In genomic region chr12:112450725-112451124, GRCh38 we compare ENCODE assay signal across 26 cellular contexts. TPM values are rescaled to one million over a fixed set of nuclear protein-coding genes. Genes with fewer than 3 reads are reported as not detected.
DNase-seq lines count a peak whose midpoint lies in the region; ATAC-seq and TF ChIP-seq lines count a peak whose summit lies in the region.
"Had no signal": no experiment of that assay in that cellular context is flagged by ENCODE, and none has a peak within 500 bp of the region (broad histone marks: within the 10 kb centered on the region; RNA-seq: fewer than 3 reads in every experiment).

No MANE protein-coding gene starts in this region.

- no peaks in the 10 kb centered on the region for H3K27me3 ChIP-seq in dorsolateral prefrontal cortex
- H3K27me3 ChIP-seq in neural cell (ENCODE audit: insufficient read depth, low read depth, low read length): no peaks in the 10 kb centered on the region
- H3K27me3 ChIP-seq: brain microvascular endothelial cell, sigmoid colon, stomach had no signal

- H3K27ac ChIP-seq in dorsolateral prefrontal cortex: peak overlapping the region in 26 of 59 donors; percentile 0 to 66 (median 34)
- no peak overlapping the region for H3K27ac ChIP-seq in neural cell (ENCODE audit: low read length)
- H3K27ac ChIP-seq: brain microvascular endothelial cell, coronary artery, RWPE1, sigmoid colon, stomach had no signal

- no peaks in the 10 kb centered on the region for H3F3A ChIP-seq in neural cell (ENCODE audit: insufficient read depth, low read length, poor library complexity, severe bottlenecking)

- peak; percentile 23 for DNase-seq in DMS53 (lab: John Stamatoyannopoulos, UW)
- DNase-seq in DMS53 treated with DMSO at 0.1 percent for 48 hours (lab: John Stamatoyannopoulos, UW; ENCODE audit: unreplicated experiment): no peak
- peak; percentile 19 for DNase-seq in NAMALWA (ENCODE audit: low spot score)
- DNase-seq in dorsolateral prefrontal cortex: peak in 1 of 10 donors; percentile 12
- DNase-seq in NCI-H524 (lab: John Stamatoyannopoulos, UW): no peak
- DNase-seq: 8988T; activated CD4-positive, alpha-beta memory T cell treated with anti-CD3 and anti-CD28 coated beads, Interleukin-2, amount 10 ng/mL, durations not matched to agents 7 days and 5 days; activated gamma-delta T cell; brain microvascular endothelial cell; Caco-2; EL; HCEC 1CT; KG1; left cardiac atrium; NK-92 treated with Interleukin-12 subunit alpha and Interleukin-12 subunit beta, amount 100 ng/mL, for 24 hours; posterior cingulate gyrus; sigmoid colon; stimulated activated CD4-positive, alpha-beta T cell treated with anti-CD3 and anti-CD28 coated beads, Interleukin-15, amount 100 ng/mL, for 24 hours; stomach; T1000; trophoblast cell had no signal

- intact Hi-C loops in dorsolateral prefrontal cortex (cut with DNase I): loop anchor here (5.0 to 10.0 kb wide), 2 partner anchors 582 to 594 kb away; no protein-coding TSS in a partner anchor

- H3K4me3 ChIP-seq in dorsolateral prefrontal cortex (no peak overlapping the region), neural cell (ENCODE audit: low read length) (no peak overlapping the region)
- H3K4me3 ChIP-seq: coronary artery, sigmoid colon, stomach had no signal

- H2AFZ ChIP-seq in neural cell (ENCODE audit: low read depth, low read length): no peak overlapping the region

- peak; percentile 91 for TF ChIP-seq RAD21 in neural cell (conservative IDR thresholded peaks at IDR 0.05)

- no peak overlapping the region for H3K4me2 ChIP-seq in neural cell (ENCODE audit: low read length)

- no peaks in the 10 kb centered on the region for H3K9me2 ChIP-seq in neural cell (ENCODE audit: insufficient read depth, low read length)

- no peaks in the 10 kb centered on the region for H3K9me3 ChIP-seq in neural cell (ENCODE audit: low read length)
- H3K9me3 ChIP-seq: Caco-2, sigmoid colon, stomach had no signal

- no peaks in the 10 kb centered on the region for H3K36me3 ChIP-seq in neural cell (ENCODE audit: insufficient read depth, low read length)

- no peak overlapping the region for H3K9ac ChIP-seq in neural cell (ENCODE audit: low read length)

- H3K79me2 ChIP-seq in neural cell (replicated peaks; ENCODE audit: insufficient read depth, low read length): no peaks in the 10 kb centered on the region

- ATAC-seq in HG03565 (IDR thresholded peaks at IDR 0.05; ENCODE audit: unreplicated experiment): no peak
- no peak for ATAC-seq in GM18861 (IDR thresholded peaks at IDR 0.05; ENCODE audit: unreplicated experiment)
- ATAC-seq: left cardiac atrium had no signal

- no peak for TF ChIP-seq EP300 in neural cell (conservative IDR thresholded peaks at IDR 0.05; ENCODE audit: poor library complexity, severe bottlenecking)

- TF ChIP-seq CTCF in dorsolateral prefrontal cortex (IDR thresholded peaks at IDR 0.05 in 54 of 56, conservative IDR thresholded peaks at IDR 0.05 in 2 of 56; ENCODE audit: low read depth in 1 of 56, partially characterized antibody in 56 of 56) (peak in 54 of 56 donors; percentile 31 to 75 (median 55)), neural cell (IDR thresholded peaks at IDR 0.05; ENCODE audit: poor library complexity, severe bottlenecking) (peak; percentile 82)

- H4K20me1 ChIP-seq in neural cell (ENCODE audit: insufficient read depth): no peaks in the 10 kb centered on the region

TF ChIP-seq in neural cell, 6 proteins besides CTCF, POLR2A, EP300 and RAD21:
- TF ChIP-seq EZH2 (IDR thresholded peaks at IDR 0.05; ENCODE audit: borderline replicate concordance, insufficient read depth, low read length, poor library complexity, severe bottlenecking) (no peak), POLR2AphosphoS5 (IDR thresholded peaks at IDR 0.05) (no peak), SMC3 (conservative IDR thresholded peaks at IDR 0.05; ENCODE audit: poor library complexity) (peak; percentile 88), TAF1 (IDR thresholded peaks at IDR 0.05; ENCODE audit: low read depth) (no peak), MXI1 (conservative IDR thresholded peaks at IDR 0.05; ENCODE audit: poor library complexity, severe bottlenecking) (no peak)
- TF ChIP-seq, protein P1, sequence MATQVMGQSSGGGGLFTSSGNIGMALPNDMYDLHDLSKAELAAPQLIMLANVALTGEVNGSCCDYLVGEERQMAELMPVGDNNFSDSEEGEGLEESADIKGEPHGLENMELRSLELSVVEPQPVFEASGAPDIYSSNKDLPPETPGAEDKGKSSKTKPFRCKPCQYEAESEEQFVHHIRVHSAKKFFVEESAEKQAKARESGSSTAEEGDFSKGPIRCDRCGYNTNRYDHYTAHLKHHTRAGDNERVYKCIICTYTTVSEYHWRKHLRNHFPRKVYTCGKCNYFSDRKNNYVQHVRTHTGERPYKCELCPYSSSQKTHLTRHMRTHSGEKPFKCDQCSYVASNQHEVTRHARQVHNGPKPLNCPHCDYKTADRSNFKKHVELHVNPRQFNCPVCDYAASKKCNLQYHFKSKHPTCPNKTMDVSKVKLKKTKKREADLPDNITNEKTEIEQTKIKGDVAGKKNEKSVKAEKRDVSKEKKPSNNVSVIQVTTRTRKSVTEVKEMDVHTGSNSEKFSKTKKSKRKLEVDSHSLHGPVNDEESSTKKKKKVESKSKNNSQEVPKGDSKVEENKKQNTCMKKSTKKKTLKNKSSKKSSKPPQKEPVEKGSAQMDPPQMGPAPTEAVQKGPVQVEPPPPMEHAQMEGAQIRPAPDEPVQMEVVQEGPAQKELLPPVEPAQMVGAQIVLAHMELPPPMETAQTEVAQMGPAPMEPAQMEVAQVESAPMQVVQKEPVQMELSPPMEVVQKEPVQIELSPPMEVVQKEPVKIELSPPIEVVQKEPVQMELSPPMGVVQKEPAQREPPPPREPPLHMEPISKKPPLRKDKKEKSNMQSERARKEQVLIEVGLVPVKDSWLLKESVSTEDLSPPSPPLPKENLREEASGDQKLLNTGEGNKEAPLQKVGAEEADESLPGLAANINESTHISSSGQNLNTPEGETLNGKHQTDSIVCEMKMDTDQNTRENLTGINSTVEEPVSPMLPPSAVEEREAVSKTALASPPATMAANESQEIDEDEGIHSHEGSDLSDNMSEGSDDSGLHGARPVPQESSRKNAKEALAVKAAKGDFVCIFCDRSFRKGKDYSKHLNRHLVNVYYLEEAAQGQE (IDR thresholded peaks at IDR 0.05; ENCODE audit: borderline replicate concordance): no peak
TF ChIP-seq in neural cell: peak in this region for 1.

RNA-seq across cellular contexts. Expression of gene PTPN11, which starts 32.0 kb away (rescaled TPM):
- 100 to 1,000 TPM; 141 to 247 (median 187) TPM for total RNA-seq in dorsolateral prefrontal cortex
- polyA plus RNA-seq in neural cell: 79.6 and 92.5 TPM in 2 replicates
- polyA minus RNA-seq in neural cell: 116 and 135 TPM in 2 replicates

RNA-seq across cellular contexts. Expression of gene RPL6, which starts 41.3 kb away (rescaled TPM):
- total RNA-seq in dorsolateral prefrontal cortex: 100 to 1,000 TPM; 346 to 633 (median 442) TPM
- polyA plus RNA-seq in neural cell: 1,383 and 1,647 TPM in 2 replicates
- polyA minus RNA-seq in neural cell: 722 and 854 TPM in 2 replicates

Comparison
In these comparisons a context has a peak if more than half of its experiments do, and no peak if none do; other contexts are left out.
1. DNase-seq: peak in DMS53 (single experiment) and NAMALWA (single experiment); none in DMS53 treated with DMSO at 0.1 percent for 48 hours (single experiment) and NCI-H524 (0 of 2).